Comparison of ENCODE assay signal across 8 cellular contexts in the genomic region with DNA sequence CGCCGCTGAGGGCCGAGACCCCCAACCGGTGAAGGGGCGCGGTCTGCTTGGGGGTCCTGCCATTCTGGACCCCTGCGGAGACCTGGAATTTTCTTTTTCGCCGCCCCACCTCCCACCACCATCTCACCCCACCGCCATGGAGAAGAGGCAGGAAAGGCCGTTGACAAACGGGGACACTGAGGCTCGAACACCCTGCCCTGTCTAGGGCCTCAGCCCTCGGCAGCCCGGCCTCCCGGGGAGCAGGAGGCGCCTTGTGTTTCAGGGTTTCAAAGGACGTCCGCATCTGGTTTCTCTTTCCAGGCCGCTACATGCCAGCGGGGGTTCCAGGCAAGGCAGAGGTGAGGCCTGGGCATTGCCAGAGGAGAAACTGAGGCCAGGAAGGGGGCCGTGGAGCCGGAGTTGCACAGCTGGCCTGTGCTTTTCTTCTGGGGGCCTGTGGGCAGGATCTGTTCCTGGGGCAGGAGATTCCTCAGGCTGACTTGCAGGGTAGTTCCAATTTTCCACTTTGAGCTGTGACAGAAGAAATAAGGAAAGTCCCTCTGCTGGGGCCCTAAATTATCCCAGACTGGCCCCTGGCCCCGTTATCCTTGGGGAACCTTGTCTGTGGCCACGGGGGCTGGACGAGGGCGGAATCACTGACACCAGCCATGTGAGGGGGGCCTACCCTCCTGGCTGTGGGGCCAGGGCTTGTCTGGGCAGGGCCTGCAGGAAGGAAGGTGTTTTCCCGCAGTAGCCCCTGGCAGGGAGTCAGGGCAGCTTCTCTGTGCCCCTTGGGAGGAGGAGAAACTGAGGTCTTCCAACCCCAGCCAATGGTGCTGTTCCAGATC. TPM values are rescaled to one million over a fixed set of nuclear protein-coding genes. Genes with fewer than 3 reads are reported as not detected.
DNase-seq lines count a peak whose midpoint lies in the region; ATAC-seq and TF ChIP-seq lines count a peak whose summit lies in the region.

No MANE protein-coding gene starts in this region.

- H3K9ac ChIP-seq in H9 (ENCODE audit: extremely low read depth, insufficient read length, low read length) = no peak overlapping the region
- H3K9ac ChIP-seq in adipocyte (ENCODE audit: low read length) = peak overlapping the region; percentile 88

- H2BK120ac ChIP-seq in H9 (ENCODE audit: low read depth, low read length, poor library complexity, severe bottlenecking) = no peak overlapping the region

- no peak overlapping the region for H4K91ac ChIP-seq in H9 (ENCODE audit: insufficient read length, low read depth, low read length)

- no CpG with 5 or more reads among the region's 28 CpGs for WGBS in H9 (ENCODE audit: extremely low coverage, insufficient read length, low lambda C conversion rate)

- no peak overlapping the region for H2BK15ac ChIP-seq in H9 (ENCODE audit: low read depth, low read length)

- no peak overlapping the region for H2BK20ac ChIP-seq in H9 (ENCODE audit: low read depth, low read length, poor library complexity, severe bottlenecking)

- no peaks in the 10 kb centered on the region for H3K9me3 ChIP-seq in H9 (ENCODE audit: control insufficient read depth, low read depth, low read length)
- H3K9me3 ChIP-seq in adipocyte (ENCODE audit: control insufficient read depth, low read length) = no peaks in the 10 kb centered on the region

- H3K4me1 ChIP-seq in H9 (ENCODE audit: insufficient read depth, low read length) (no peaks in the 10 kb centered on the region; the same call in 1 of the 2 replicates), adipocyte (ENCODE audit: control insufficient read depth, insufficient read depth, low read length) (peaks cover 48% of the 10 kb centered on the region)

- H3K4ac ChIP-seq in H9 (ENCODE audit: low read depth, low read length) = no peak overlapping the region

- H3K14ac ChIP-seq in H9 (ENCODE audit: insufficient read depth, low read length) = no peak overlapping the region; the same call in 1 of the 2 replicates

- H3K27ac ChIP-seq in H9 (ENCODE audit: insufficient read length, low read depth, low read length) = no peak overlapping the region

- no peak for DNase-seq in AG04449 (ENCODE audit: low read depth, low spot score)
- peak; percentile 51 for DNase-seq in H9
- DNase-seq in adipocyte (ENCODE audit: low read depth) = peak; percentile 61
- peak; percentile 47 for DNase-seq in iPS-NIHi7 (ENCODE audit: extremely low spot score)
- DNase-seq in A172 (ENCODE audit: low spot score) = no peak
- DNase-seq in DMS79 (lab: John Stamatoyannopoulos, UW) = no peak
- DNase-seq in NCI-H128 (lab: John Stamatoyannopoulos, UW; ENCODE audit: unreplicated experiment) = no peak

- no peak overlapping the region for H4K5ac ChIP-seq in H9 (ENCODE audit: insufficient read length, low read depth, low read length)

- H3K27me3 ChIP-seq in H9 (ENCODE audit: insufficient read depth, low read length) (no peaks in the 10 kb centered on the region), adipocyte (replicated peaks; ENCODE audit: control insufficient read depth, insufficient read depth, low read length) (no peaks in the 10 kb centered on the region)

- H3K56ac ChIP-seq in H9 (ENCODE audit: insufficient read length, low read depth, low read length) = no peak overlapping the region

- H3K27ac Mint-ChIP-seq in H9 = no peak overlapping the region
- no peak overlapping the region for H3K27ac Mint-ChIP-seq in stimulated activated memory B cell treated with anti-CD40 and anti-IgM and Interleukin-4, amounts not matched to agents 10 μg/mL and 1 μg/mL and 100 μg/mL, for 72 hours

- H3K27me3 Mint-ChIP-seq in H9 (ENCODE audit: low read depth) = peaks cover 5% of the 10 kb centered on the region
- no peaks in the 10 kb centered on the region for H3K27me3 Mint-ChIP-seq in stimulated activated memory B cell treated with anti-CD40 and anti-IgM and Interleukin-4, amounts not matched to agents 10 μg/mL and 1 μg/mL and 100 μg/mL, for 72 hours

- H3K36me3 Mint-ChIP-seq in H9 (ENCODE audit: insufficient read depth in 1 of 3, low read depth in 3 of 3) = no peaks in the 10 kb centered on the region
- no peaks in the 10 kb centered on the region for H3K36me3 Mint-ChIP-seq in stimulated activated memory B cell treated with anti-CD40 and anti-IgM and Interleukin-4, amounts not matched to agents 10 μg/mL and 1 μg/mL and 100 μg/mL, for 72 hours

- H3K36me3 ChIP-seq in adipocyte (ENCODE audit: control insufficient read depth, insufficient read depth, low read length, severe bottlenecking) = no peaks in the 10 kb centered on the region

- TF ChIP-seq CTCF in AG04449 (IDR thresholded peaks at IDR 0.05; ENCODE audit: insufficient read depth, low read length, missing control alignments) (no peak), H9 (conservative IDR thresholded peaks at IDR 0.05) (no peak)

- no peaks in the 10 kb centered on the region for H4K20me1 ChIP-seq in H9 (ENCODE audit: control insufficient read depth, insufficient read depth, insufficient read length)

- no peak overlapping the region for H2BK5ac ChIP-seq in H9 (ENCODE audit: insufficient read length, low read length)

- H3K79me1 ChIP-seq in H9 (ENCODE audit: insufficient read depth, low read depth, low read length, poor library complexity, severe bottlenecking) = no peaks in the 10 kb centered on the region

- no peaks in the 10 kb centered on the region for H3K79me2 ChIP-seq in H9 (ENCODE audit: insufficient read depth, low read length)

- no peak overlapping the region for H2BK12ac ChIP-seq in H9 (ENCODE audit: insufficient read length, low read depth, low read length)

- ATAC-seq in stimulated activated memory B cell treated with anti-CD40 and anti-IgM and Interleukin-4, amounts not matched to agents 10 μg/mL and 1 μg/mL and 100 μg/mL, for 72 hours = no peak

- H3K4me1 Mint-ChIP-seq in H9 = peaks cover 12 to 33% of the 10 kb centered on the region in 2 experiments
- peaks cover 23% of the 10 kb centered on the region for H3K4me1 Mint-ChIP-seq in stimulated activated memory B cell treated with anti-CD40 and anti-IgM and Interleukin-4, amounts not matched to agents 10 μg/mL and 1 μg/mL and 100 μg/mL, for 72 hours

- no peak overlapping the region for H3T11ph ChIP-seq in H9 (ENCODE audit: low read length)

- POLR2A ChIA-PET in AG04449 (lab: Yijun Ruan, JAX) = interaction anchor here (1.1 kb wide), 1 partner anchor 95 kb away, joined by 3 read pairs; no protein-coding TSS in a partner anchor

- CTCF ChIA-PET in AG04449 (lab: Yijun Ruan, JAX) = interaction anchor here (0.9 to 4.9 kb wide), 5 partner anchors 8 to 268 kb away, joined by 3 to 69 read pairs (median 5); no protein-coding TSS in a partner anchor

- no peak overlapping the region for H4K8ac ChIP-seq in H9 (replicated peaks; ENCODE audit: insufficient read length, low read depth, low read length)

- H2AFZ ChIP-seq in H9 (ENCODE audit: low read length) = no peak overlapping the region

- no peaks in the 10 kb centered on the region for H3K9me3 Mint-ChIP-seq in H9
- H3K9me3 Mint-ChIP-seq in stimulated activated memory B cell treated with anti-CD40 and anti-IgM and Interleukin-4, amounts not matched to agents 10 μg/mL and 1 μg/mL and 100 μg/mL, for 72 hours = no peaks in the 10 kb centered on the region

- peak overlapping the region; percentile 11 for H3K18ac ChIP-seq in H9 (ENCODE audit: insufficient read length, low read depth, low read length)

- peak overlapping the region; percentile 26 for H3K4me2 ChIP-seq in H9 (ENCODE audit: insufficient read depth, insufficient read length, low read length)

- no peak overlapping the region for H2AK5ac ChIP-seq in H9 (ENCODE audit: insufficient read length, low read length)

- peaks cover 8% of the 10 kb centered on the region for H3K23me2 ChIP-seq in H9 (ENCODE audit: insufficient read length, low read depth, low read length, poor library complexity, severe bottlenecking)

- H3K4me3 ChIP-seq in AG04449 (ENCODE audit: low read depth, low read length) = peak overlapping the region; percentile 65
- H3K4me3 ChIP-seq in adipocyte (ENCODE audit: low read length) = peak overlapping the region; percentile 81

- peak overlapping the region; percentile 43 to 48; a peak in 4 of 5 replicates for H3K4me3 Mint-ChIP-seq in H9
- peak overlapping the region; percentile 82 for H3K4me3 Mint-ChIP-seq in stimulated activated memory B cell treated with anti-CD40 and anti-IgM and Interleukin-4, amounts not matched to agents 10 μg/mL and 1 μg/mL and 100 μg/mL, for 72 hours

- H3K23ac ChIP-seq in H9 (ENCODE audit: insufficient read length, low read depth, low read length) = no peak overlapping the region

RNA-seq across cellular contexts. Expression of gene MICALL2, which starts 0.9 kb away (rescaled TPM):
- total RNA-seq in H9 (2021) = 7.1 and 8.4 TPM in 2 replicates
- total RNA-seq in A172 (2014; rRNA removed; shearing (Covaris generic)) = 21.2 and 28.2 TPM in 2 replicates

RNA-seq across cellular contexts. Expression of gene INTS1, which starts 44.0 kb away (rescaled TPM):
- 133 and 135 TPM in 2 replicates for total RNA-seq in H9 (2021)
- total RNA-seq in A172 (2014; rRNA removed; shearing (Covaris generic)) = 45.3 and 49.6 TPM in 2 replicates

Comparison
In these comparisons a context has a peak if more than half of its experiments do, and no peak if none do; other contexts are left out.
1. DNase-seq: peak in H9 (single experiment), adipocyte (single experiment) and iPS-NIHi7 (single experiment); none in AG04449 (single experiment), A172 (single experiment), DMS79 (single experiment) and NCI-H128 (single experiment).